9 cellular contexts compared by ENCODE assay signal in genomic region chr13:51814825-51815650, GRCh38. TPM values are rescaled to one million over a fixed set of nuclear protein-coding genes. Genes with fewer than 3 reads are reported as not detected.
A peak's percentile ranks its signal among the peaks of the same experiment; 100 is the strongest.
DNase-seq lines count a peak whose midpoint lies in the region; ATAC-seq and TF ChIP-seq lines count a peak whose summit lies in the region.
"Had no signal": no experiment of that assay in that cellular context is flagged by ENCODE, and none has a peak within 500 bp of the region (broad histone marks: within the 10 kb centered on the region; RNA-seq: fewer than 3 reads in every experiment).

No MANE protein-coding gene starts in this region.

- peak; percentile 76 for TF ChIP-seq CTCF in activated CD8-positive, alpha-beta T cell treated with anti-CD3 and anti-CD28 coated beads for 36 hours (IDR thresholded peaks at IDR 0.05)
- peak; percentile 81 for TF ChIP-seq CTCF in endothelial cell (IDR thresholded peaks at IDR 0.05; ENCODE audit: unreplicated experiment)

- intact Hi-C loops in activated CD8-positive, alpha-beta T cell treated with anti-CD3 and anti-CD28 coated beads for 36 hours (cut with micrococcal nuclease): loop anchor here (2.0 to 5.0 kb wide), 2 partner anchors 18 to 312 kb away; partner anchors contain the start of gene NEK5

- H3K4me1 ChIP-seq in muscle layer of colon (ENCODE audit: insufficient read depth, low read length): peaks cover 21% of the 10 kb centered on the region

- no peak overlapping the region for H3K27ac ChIP-seq in muscle layer of colon (ENCODE audit: low read depth, low read length)
- H3K27ac ChIP-seq: epithelial cell of prostate had no signal

- peaks cover 74% of the 10 kb centered on the region for H3K4me1 Mint-ChIP-seq in activated CD8-positive, alpha-beta T cell treated with anti-CD3 and anti-CD28 coated beads for 36 hours (ENCODE audit: low read depth)
- peaks cover 30% of the 10 kb centered on the region for H3K4me1 Mint-ChIP-seq in endothelial cell (ENCODE audit: unreplicated experiment)

- no peaks in the 10 kb centered on the region for H3K27me3 Mint-ChIP-seq in activated CD8-positive, alpha-beta T cell treated with anti-CD3 and anti-CD28 coated beads for 36 hours
- H3K27me3 Mint-ChIP-seq in endothelial cell (ENCODE audit: unreplicated experiment): peaks cover 6% of the 10 kb centered on the region

- peak overlapping the region; percentile 53 for H3K4me3 Mint-ChIP-seq in activated CD8-positive, alpha-beta T cell treated with anti-CD3 and anti-CD28 coated beads for 36 hours
- no peak overlapping the region for H3K4me3 Mint-ChIP-seq in endothelial cell (ENCODE audit: unreplicated experiment)

- peak overlapping the region; percentile 18 for H3K9ac ChIP-seq in muscle layer of colon (ENCODE audit: low read length)

- H3K36me3 Mint-ChIP-seq in activated CD8-positive, alpha-beta T cell treated with anti-CD3 and anti-CD28 coated beads for 36 hours (ENCODE audit: low read depth): peaks cover 3% of the 10 kb centered on the region
- no peaks in the 10 kb centered on the region for H3K36me3 Mint-ChIP-seq in endothelial cell (ENCODE audit: low read depth, unreplicated experiment)

- DNase-seq in COR-L47 (lab: John Stamatoyannopoulos, UW) (peak; percentile 51), GM19240 (ENCODE audit: insufficient read length, low spot score) (peak; percentile 71), NCI-H69 (lab: John Stamatoyannopoulos, UW) (peak; percentile 74), endothelial cell (ENCODE audit: low spot score) (peak; percentile 73)
- peak; percentile 87 for DNase-seq in activated CD8-positive, alpha-beta T cell treated with anti-CD3 and anti-CD28 coated beads for 36 hours
- DNase-seq in stimulated activated naive CD8-positive, alpha-beta T cell treated with anti-CD3 and anti-CD28 coated beads, Interleukin-15, Interleukin-2, amounts not matched to agents 100 U/mL and 50 U/mL, for 24 hours: peak; percentile 79

- peak overlapping the region in 1 of 2 donors; percentile 51 for H3K4me3 ChIP-seq in muscle layer of colon (ENCODE audit: low read depth in 1 of 2, low read length in 2 of 2)

- peak overlapping the region; percentile 87 for H3K27ac Mint-ChIP-seq in activated CD8-positive, alpha-beta T cell treated with anti-CD3 and anti-CD28 coated beads for 36 hours
- H3K27ac Mint-ChIP-seq in endothelial cell (ENCODE audit: unreplicated experiment): no peak overlapping the region

- POLR2A ChIA-PET in activated CD8-positive, alpha-beta T cell treated with anti-CD3 and anti-CD28 coated beads for 36 hours (lab: Charles Lee): interaction anchor here (0.6 to 2.2 kb wide), 8 partner anchors 10 to 361 kb away, joined by 3 to 10 read pairs (median 6); no protein-coding TSS in a partner anchor

- H3K9me3 ChIP-seq in muscle layer of colon (ENCODE audit: low read length): no peaks in the 10 kb centered on the region

- peak; percentile 89 for ATAC-seq in HG03280 (IDR thresholded peaks at IDR 0.05; ENCODE audit: unreplicated experiment)
- ATAC-seq in activated CD8-positive, alpha-beta T cell treated with anti-CD3 and anti-CD28 coated beads for 36 hours: peak; percentile 74
- peak; percentile 57 for ATAC-seq in stimulated activated naive CD8-positive, alpha-beta T cell treated with anti-CD3 and anti-CD28 coated beads, Interleukin-15, Interleukin-2, amounts not matched to agents 100 U/mL and 50 U/mL, for 24 hours

- CTCF ChIA-PET in activated CD8-positive, alpha-beta T cell treated with anti-CD3 and anti-CD28 coated beads for 36 hours (lab: Charles Lee): interaction anchor here (0.6 to 5.0 kb wide), 38 partner anchors 9 to 636 kb away, joined by 3 to 150 read pairs (median 5); partner anchors contain the start of genes CCDC70, NEK5 and TMEM272

- no peaks in the 10 kb centered on the region for H3K36me3 ChIP-seq in muscle layer of colon (ENCODE audit: insufficient read depth, low read length)

- no peaks in the 10 kb centered on the region for H3K27me3 ChIP-seq in muscle layer of colon (ENCODE audit: control insufficient read depth in 1 of 2, insufficient read depth in 2 of 2, low read length in 2 of 2)

- no peaks in the 10 kb centered on the region for H3K9me3 Mint-ChIP-seq in activated CD8-positive, alpha-beta T cell treated with anti-CD3 and anti-CD28 coated beads for 36 hours
- H3K9me3 Mint-ChIP-seq in endothelial cell (ENCODE audit: unreplicated experiment): no peaks in the 10 kb centered on the region

RNA-seq across cellular contexts. Expression of gene DHRS12, which starts 11.1 kb away (rescaled TPM):
- 1 to 10 TPM; 6.6 to 6.7 TPM for total RNA-seq in activated CD8-positive, alpha-beta T cell treated with anti-CD3 and anti-CD28 coated beads for 36 hours
- 13.3 TPM for total RNA-seq in endothelial cell (ENCODE audit: unreplicated experiment)

RNA-seq across cellular contexts. Expression of gene TMEM272, which starts 29.9 kb away (rescaled TPM):
- under 1 TPM; 0.18 to 0.32 TPM for total RNA-seq in activated CD8-positive, alpha-beta T cell treated with anti-CD3 and anti-CD28 coated beads for 36 hours
- total RNA-seq in endothelial cell (ENCODE audit: unreplicated experiment): 0.15 TPM

RNA-seq across cellular contexts. Expression of gene CCDC70, which starts 46.7 kb away (rescaled TPM):
- under 1 TPM; 0.45 to 0.72 TPM for total RNA-seq in activated CD8-positive, alpha-beta T cell treated with anti-CD3 and anti-CD28 coated beads for 36 hours
- not detected for total RNA-seq in endothelial cell (ENCODE audit: unreplicated experiment)
